ENCODE assay signal across 12 cellular contexts in genomic region chr1:115251856-115252255, GRCh38.
DNase-seq lines count a peak whose midpoint lies in the region; ATAC-seq and TF ChIP-seq lines count a peak whose summit lies in the region.
"Had no signal": no experiment of that assay in that cellular context is flagged by ENCODE, and none has a peak within 500 bp of the region (broad histone marks: within the 10 kb centered on the region; RNA-seq: fewer than 3 reads in every experiment).

No MANE protein-coding gene starts in this region.

- intact Hi-C loops in PC-3 (cut with micrococcal nuclease): no loop called here

- no peak overlapping the region for H3K27ac ChIP-seq in PC-3 (ENCODE audit: low read length)
- H3K27ac ChIP-seq: HL-60 had no signal

- DNase-seq in BE2C (peak; percentile 8), PC-3 (peak; percentile 18), epithelial cell of esophagus (ENCODE audit: low read depth) (peak; percentile 60), myocyte (ENCODE audit: low read depth) (peak; percentile 72), midbrain (lab: John Stamatoyannopoulos, UW) (no peak), hypothalamus (lab: John Stamatoyannopoulos, UW) (no peak), HT-29 (ENCODE audit: low spot score) (no peak)
- no peak for DNase-seq in stimulated activated naive CD4-positive, alpha-beta T cell treated with Interleukin-2 at 50 U/mL for 16 hours (lab: John Stamatoyannopoulos, UW)
- DNase-seq: activated CD8-positive, alpha-beta memory T cell treated with anti-CD3 and anti-CD28 coated beads, Interleukin-2, amount 10 ng/mL, durations not matched to agents 7 days and 5 days; cerebellar nuclear complex; NCI-H2081 treated with DMSO at 0.1 percent for 48 hours had no signal

- no TSS peak for BruUV-seq in PC-3 (replicated peaks; lab: Mats Ljungman, UMichigan)

- no peaks in the 10 kb centered on the region for H3K79me2 ChIP-seq in PC-3 (ENCODE audit: low read length)

- H2AFZ ChIP-seq in PC-3 (ENCODE audit: low read length): no peak overlapping the region

- H3K27me3 ChIP-seq in BE2C: no peaks in the 10 kb centered on the region
- H3K27me3 ChIP-seq in PC-3 (ENCODE audit: low read length): no peaks in the 10 kb centered on the region

- POLR2A ChIA-PET in PC-3 (lab: Charles Lee; ENCODE audit: unreplicated experiment): no interaction called here

- no peak overlapping the region for H3K4me2 ChIP-seq in PC-3 (ENCODE audit: low read length)

- TF ChIP-seq CTCF in BE2C (IDR thresholded peaks at IDR 0.05; ENCODE audit: low read depth, low read length) (no peak), PC-3 (conservative IDR thresholded peaks at IDR 0.05; ENCODE audit: low read depth, low read length) (no peak), epithelial cell of esophagus (IDR thresholded peaks at IDR 0.05; ENCODE audit: insufficient read depth, low read depth, low read length, missing control alignments) (no peak)

- H3K9me3 ChIP-seq in BE2C (no peaks in the 10 kb centered on the region), PC-3 (ENCODE audit: low read length) (no peaks in the 10 kb centered on the region)

- H3K4me3 ChIP-seq in BE2C (ENCODE audit: low read depth, low read length): no peak overlapping the region
- no peak overlapping the region for H3K4me3 ChIP-seq in PC-3 (ENCODE audit: low read length)
- no peak overlapping the region for H3K4me3 ChIP-seq in epithelial cell of esophagus (ENCODE audit: low read length)

- no peaks in the 10 kb centered on the region for H3K9me2 ChIP-seq in PC-3 (replicated peaks; ENCODE audit: low read length)

- H4K20me1 ChIP-seq in PC-3 (ENCODE audit: low read length): no peaks in the 10 kb centered on the region

- peak; percentile 65 for ATAC-seq in PC-3
- ATAC-seq: activated CD8-positive, alpha-beta memory T cell treated with anti-CD3 and anti-CD28 coated beads, Interleukin-2, amount 10 ng/mL, durations not matched to agents 7 days and 5 days had no signal

- CTCF ChIA-PET in PC-3 (lab: Charles Lee): no interaction called here

- no peak overlapping the region for H3K9ac ChIP-seq in PC-3 (ENCODE audit: low read length)

- no peaks in the 10 kb centered on the region for H3F3A ChIP-seq in PC-3 (ENCODE audit: low read length, unreplicated experiment)

- H3K4me1 ChIP-seq in BE2C: no peaks in the 10 kb centered on the region
- H3K4me1 ChIP-seq in PC-3 (ENCODE audit: insufficient read depth, low read length): 0 out of 2 replicates have a peak, but pooled peaks cover 4% of the 10 kb centered on the region

- no peaks in the 10 kb centered on the region for H3K36me3 ChIP-seq in BE2C
- no peaks in the 10 kb centered on the region for H3K36me3 ChIP-seq in PC-3 (ENCODE audit: low read depth, low read length)

Comparison
In these comparisons a context has a peak if more than half of its experiments do, and no peak if none do; other contexts are left out.
1. DNase-seq: peak in BE2C (single experiment), PC-3 (single experiment), epithelial cell of esophagus (single experiment) and myocyte (single experiment); none in stimulated activated naive CD4-positive, alpha-beta T cell treated with Interleukin-2 at 50 U/mL for 16 hours (single experiment), midbrain (single experiment), hypothalamus (0 of 51) and HT-29 (single experiment).